Comparison of ENCODE assay signal across 23 cellular contexts in genomic region chr1:184937729-184938128, GRCh38.
"Had no signal": no experiment of that assay in that cellular context is flagged by ENCODE, and none has a peak within 500 bp of the region (broad histone marks: within the 10 kb centered on the region; RNA-seq: fewer than 3 reads in every experiment).

No MANE protein-coding gene starts in this region.

- H3K27me3 Mint-ChIP-seq: activated CD4-positive, alpha-beta T cell treated with anti-CD3 and anti-CD28 coated beads, Interleukin-2, amount 10 ng/mL, durations not matched to agents 24 days and 14 days; activated naive CD4-positive, alpha-beta T cell treated with anti-CD3 and anti-CD28 coated beads, Interleukin-2, amount 50 U/mL, for 24 hours; activated T-cell treated with anti-CD3 and anti-CD28 coated beads, Interleukin-2, amount 50 U/mL, for 24 hours; stimulated activated naive B cell treated with anti-CD40 and anti-IgM and Interleukin-4, amounts not matched to agents 10 μg/mL and 1 μg/mL and 100 μg/mL, for 72 hours had no signal

- H3K4me3 Mint-ChIP-seq: activated CD4-positive, alpha-beta T cell treated with anti-CD3 and anti-CD28 coated beads, Interleukin-2, amount 10 ng/mL, durations not matched to agents 24 days and 14 days; activated CD8-positive, alpha-beta T cell treated with anti-CD3 and anti-CD28 coated beads, Interleukin-2, amount 10 ng/mL, durations not matched to agents 7 days and 5 days; activated naive CD4-positive, alpha-beta T cell treated with anti-CD3 and anti-CD28 coated beads, Interleukin-2, amount 50 U/mL, for 24 hours; activated T-cell treated with anti-CD3 and anti-CD28 coated beads, Interleukin-2, amount 50 U/mL, for 24 hours; natural killer cell; stimulated activated naive B cell treated with anti-CD40 and anti-IgM and Interleukin-4, amounts not matched to agents 10 μg/mL and 1 μg/mL and 100 μg/mL, for 72 hours had no signal

- DNase-seq: activated CD4-positive, alpha-beta T cell treated with anti-CD3 and anti-CD28 coated beads, Interleukin-2, amount 10 ng/mL, durations not matched to agents 24 days and 14 days; activated CD8-positive, alpha-beta T cell treated with anti-CD3 and anti-CD28 coated beads, Interleukin-2, amount 10 ng/mL, durations not matched to agents 7 days and 5 days; activated effector memory CD4-positive, alpha-beta T cell treated with anti-CD3 and anti-CD28 coated beads, Interleukin-2, amount 50 U/mL, for 16 hours; activated T-cell treated with anti-CD3 and anti-CD28 coated beads, Interleukin-2, amount 50 U/mL, for 24 hours; central memory CD4-positive, alpha-beta T cell; colonic mucosa; foreskin keratinocyte; left colon; natural killer cell; ovary; right lobe of liver; small intestine; stimulated activated CD4-positive, alpha-beta T cell treated with anti-CD3 and anti-CD28 coated beads, Interleukin-15, amount 100 ng/mL, for 24 hours; stimulated activated CD4-positive, alpha-beta T cell treated with anti-CD3 and anti-CD28 coated beads, Interleukin-2, amount 100 ng/mL, for 48 hours; stimulated activated naive B cell treated with anti-CD40 and anti-IgM and Interleukin-4, amounts not matched to agents 10 μg/mL and 1 μg/mL and 100 μg/mL, for 72 hours; T-helper 1 cell; T1000; thyroid gland; uterus had no signal

- H3K4me1 ChIP-seq: colonic mucosa, foreskin keratinocyte, right lobe of liver, thyroid gland, uterus had no signal

- H3K4me3 ChIP-seq: colonic mucosa, hepatocyte, lung, ovary, right lobe of liver, thyroid gland, uterus had no signal

- H3K27ac Mint-ChIP-seq: activated CD4-positive, alpha-beta T cell treated with anti-CD3 and anti-CD28 coated beads, Interleukin-2, amount 10 ng/mL, durations not matched to agents 24 days and 14 days; activated CD8-positive, alpha-beta T cell treated with anti-CD3 and anti-CD28 coated beads, Interleukin-2, amount 10 ng/mL, durations not matched to agents 7 days and 5 days; activated naive CD4-positive, alpha-beta T cell treated with anti-CD3 and anti-CD28 coated beads, Interleukin-2, amount 50 U/mL, for 24 hours; activated T-cell treated with anti-CD3 and anti-CD28 coated beads, Interleukin-2, amount 50 U/mL, for 24 hours; stimulated activated naive B cell treated with anti-CD40 and anti-IgM and Interleukin-4, amounts not matched to agents 10 μg/mL and 1 μg/mL and 100 μg/mL, for 72 hours had no signal

- H3K36me3 Mint-ChIP-seq: activated naive CD4-positive, alpha-beta T cell treated with anti-CD3 and anti-CD28 coated beads, Interleukin-2, amount 50 U/mL, for 24 hours had no signal

- H3K79me2 ChIP-seq: hepatocyte had no signal

- H3K9me3 Mint-ChIP-seq: activated naive CD4-positive, alpha-beta T cell treated with anti-CD3 and anti-CD28 coated beads, Interleukin-2, amount 50 U/mL, for 24 hours had no signal

- FAIRE-seq: islet of Langerhans, small intestine had no signal

- H3K9me3 ChIP-seq: colonic mucosa, ovary, right lobe of liver, thyroid gland, uterus had no signal

- H3K4me2 ChIP-seq: hepatocyte had no signal

- H3K36me3 ChIP-seq: colonic mucosa, ovary, right lobe of liver, thyroid gland, uterus had no signal

- ATAC-seq: activated CD8-positive, alpha-beta T cell treated with anti-CD3 and anti-CD28 coated beads, Interleukin-2, amount 10 ng/mL, durations not matched to agents 7 days and 5 days; foreskin keratinocyte; left colon; natural killer cell; right lobe of liver; stimulated activated naive B cell treated with anti-CD40 and anti-IgM and Interleukin-4, amounts not matched to agents 10 μg/mL and 1 μg/mL and 100 μg/mL, for 72 hours had no signal

- H3K27me3 ChIP-seq: colonic mucosa, foreskin keratinocyte, hepatocyte, ovary, right lobe of liver, thyroid gland, uterus had no signal

- H3K27ac ChIP-seq: colonic mucosa, foreskin keratinocyte, hepatocyte, ovary, right lobe of liver, thyroid gland, uterus had no signal

- H3K4me1 Mint-ChIP-seq: activated naive CD4-positive, alpha-beta T cell treated with anti-CD3 and anti-CD28 coated beads, Interleukin-2, amount 50 U/mL, for 24 hours had no signal

- H2AFZ ChIP-seq: hepatocyte had no signal
